ENCODE assay signal across 27 cellular contexts in genomic region chr11:96290631-96291030, GRCh38.
"Had no signal": no experiment of that assay in that cellular context is flagged by ENCODE, and none has a peak within 500 bp of the region (broad histone marks: within the 10 kb centered on the region; RNA-seq: fewer than 3 reads in every experiment).

No MANE protein-coding gene starts in this region.

- H3K36me3 ChIP-seq: gastrocnemius medialis, neural progenitor cell, prostate gland, right atrium auricular region, tibial artery had no signal

- H3K9me3 Mint-ChIP-seq: nephron, type B pancreatic cell had no signal

- H3K4me3 ChIP-seq: dorsolateral prefrontal cortex, gastrocnemius medialis, lung, neural progenitor cell, prostate gland, right atrium auricular region, smooth muscle cell, testis, tibial artery had no signal

- H3K27ac Mint-ChIP-seq: endodermal cell, memory B cell, neural progenitor cell, type B pancreatic cell had no signal

- ATAC-seq: esophagus mucosa, gastrocnemius medialis, left lobe of liver, sciatic nerve had no signal

- H3K4me1 ChIP-seq: gastrocnemius medialis, neural progenitor cell, prostate gland had no signal

- H3K9me3 ChIP-seq: gastrocnemius medialis, prostate gland, right atrium auricular region, testis, tibial artery had no signal

- DNase-seq: dorsolateral prefrontal cortex; effector CD8-positive, alpha-beta T cell; endodermal cell; foreskin fibroblast; gastrocnemius medialis; head of caudate nucleus; naive B cell; stimulated activated CD4-positive, alpha-beta T cell treated with anti-CD3 and anti-CD28 coated beads, Interleukin-12 subunit alpha, Interleukin-12 subunit beta, amount 100 ng/mL, for 4 hours; stimulated activated CD4-positive, alpha-beta T cell treated with anti-CD3 and anti-CD28 coated beads, Interleukin-1b, Interleukin-23, amount 100 ng/mL, for 48 hours; stimulated activated CD4-positive, alpha-beta T cell treated with anti-CD3 and anti-CD28 coated beads, Interleukin-4, amount 100 ng/mL, for 1 hour; stimulated activated CD8-positive, alpha-beta memory T cell treated with anti-CD3 and anti-CD28 coated beads, Interleukin-4, amount 100 ng/mL, for 48 hours; stimulated activated naive CD4-positive, alpha-beta T cell; substantia nigra; testis; tibial artery had no signal

- H3K27ac ChIP-seq: dorsolateral prefrontal cortex, epithelial cell of prostate, gastrocnemius medialis, neural progenitor cell, prostate gland, right atrium auricular region, testis, tibial artery had no signal

- H3K4me3 Mint-ChIP-seq: endodermal cell, memory B cell, naive B cell, nephron, neural progenitor cell, type B pancreatic cell had no signal

- H3K27me3 Mint-ChIP-seq: memory B cell, naive B cell, type B pancreatic cell had no signal

- H3K36me3 Mint-ChIP-seq: neural progenitor cell had no signal

- H3K27me3 ChIP-seq: dorsolateral prefrontal cortex, gastrocnemius medialis, neural progenitor cell, right atrium auricular region, testis, tibial artery had no signal
